8 cellular contexts compared by ENCODE assay signal in genomic region chr3:53842436-53843194, GRCh38. TPM values are rescaled to one million over a fixed set of nuclear protein-coding genes. Genes with fewer than 3 reads are reported as not detected.
DNase-seq lines count a peak whose midpoint lies in the region; ATAC-seq and TF ChIP-seq lines count a peak whose summit lies in the region.

No MANE protein-coding gene starts in this region.

- no peak; the same call in 1 of the 2 replicates for TF ChIP-seq CTCF in AG10803 (conservative IDR thresholded peaks at IDR 0.05; ENCODE audit: low read length)
- peak; percentile 41 for TF ChIP-seq CTCF in LNCAP (IDR thresholded peaks at IDR 0.05)
- peak; percentile 56 for TF ChIP-seq CTCF in liver (IDR thresholded peaks at IDR 0.05; ENCODE audit: low read depth, low read length, missing input control)

- H3K27me3 Mint-ChIP-seq in T-helper 2 cell treated with Interferon-gamma antibody and Interleukin-4, amounts not matched to agents 5 μg/mL and 100 μg/mL, for 36 hours (ENCODE audit: low read depth) = peaks cover 46% of the 10 kb centered on the region

- H3K27ac Mint-ChIP-seq in T-helper 2 cell treated with Interferon-gamma antibody and Interleukin-4, amounts not matched to agents 5 μg/mL and 100 μg/mL, for 36 hours = no peak overlapping the region

- TF ChIP-seq RAD21 in liver (IDR thresholded peaks at IDR 0.05) = peak; percentile 49 to 63

- H3K4me3 ChIP-seq in AG10803 (ENCODE audit: low read length) (no peak overlapping the region), liver (ENCODE audit: low read depth in 1 of 3, low read length in 3 of 3) (peak overlapping the region in 2 of 3 donors; percentile 12 to 19)

- no peak overlapping the region for H3K4me3 Mint-ChIP-seq in T-helper 2 cell treated with Interferon-gamma antibody and Interleukin-4, amounts not matched to agents 5 μg/mL and 100 μg/mL, for 36 hours

- H3K9ac ChIP-seq in liver (ENCODE audit: low read depth in 1 of 2, low read length in 2 of 2) = peak overlapping the region; percentile 69 to 92

- peak overlapping the region; percentile 98 to 99 for H3K27ac ChIP-seq in liver (ENCODE audit: low read depth in 1 of 2, low read length in 2 of 2)

- H3K27me3 ChIP-seq in liver (ENCODE audit: control insufficient read depth in 4 of 4, insufficient read depth in 4 of 4, low read length in 3 of 4) = no peaks in the 10 kb centered on the region

- peaks cover 2 to 52% (median 18%) of the 10 kb centered on the region in 4 donors for H3K4me1 ChIP-seq in liver (ENCODE audit: control insufficient read depth in 4 of 4, insufficient read depth in 4 of 4, low read length in 3 of 4)

- H3K9me3 ChIP-seq in liver (ENCODE audit: control insufficient read depth in 4 of 4, low read length in 3 of 4) = no peaks in the 10 kb centered on the region

- H3K4me1 Mint-ChIP-seq in T-helper 2 cell treated with Interferon-gamma antibody and Interleukin-4, amounts not matched to agents 5 μg/mL and 100 μg/mL, for 36 hours (ENCODE audit: low read depth) = peaks cover 15% of the 10 kb centered on the region

- WGBS in liver = 23% methylated on average over 12 of the region's 12 CpGs

- H3K36me3 ChIP-seq in liver (ENCODE audit: control insufficient read depth in 4 of 4, insufficient read depth in 3 of 4, low read depth in 1 of 4, low read length in 3 of 4) = peaks cover 2 to 17% (median 6%) of the 10 kb centered on the region in 4 donors

- peak; percentile 5 for DNase-seq in AG10803 (ENCODE audit: low read depth)
- peak; percentile 85 for DNase-seq in cerebellum (ENCODE audit: low spot score)
- DNase-seq in T-helper 2 cell treated with Interferon-gamma antibody and Interleukin-4, amounts not matched to agents 5 μg/mL and 100 μg/mL, for 36 hours (ENCODE audit: low spot score) = no peak
- no peak for DNase-seq in EL
- no peak for DNase-seq in stimulated activated CD4-positive, alpha-beta T cell treated with anti-CD3 and anti-CD28 coated beads, Interleukin-4, amount 100 ng/mL, for 1 hour

- no peaks in the 10 kb centered on the region for H3K9me3 Mint-ChIP-seq in T-helper 2 cell treated with Interferon-gamma antibody and Interleukin-4, amounts not matched to agents 5 μg/mL and 100 μg/mL, for 36 hours

- ATAC-seq in HG02610 (IDR thresholded peaks at IDR 0.05; ENCODE audit: unreplicated experiment) = no peak

- H3K36me3 Mint-ChIP-seq in T-helper 2 cell treated with Interferon-gamma antibody and Interleukin-4, amounts not matched to agents 5 μg/mL and 100 μg/mL, for 36 hours (ENCODE audit: low read depth) = peaks cover 3% of the 10 kb centered on the region

TF ChIP-seq in liver, 16 proteins besides CTCF, POLR2A, EP300 and RAD21:
- TF ChIP-seq ZBTB33 (IDR thresholded peaks at IDR 0.05) (peak; percentile 75), MAX (IDR thresholded peaks at IDR 0.05) (peak; percentile 85), FOXA2 (IDR thresholded peaks at IDR 0.05) (peak; percentile 97), RXRA (IDR thresholded peaks at IDR 0.05) (peak; percentile 60 to 82), YY1 (IDR thresholded peaks at IDR 0.05) (peak; percentile 92), TAF1 (conservative IDR thresholded peaks at IDR 0.05) (peak; percentile 56), GABPA (IDR thresholded peaks at IDR 0.05 in 1 of 2, conservative IDR thresholded peaks at IDR 0.05 in 1 of 2) (peak in 1 of 2 donors; percentile 40), FOXA1 (IDR thresholded peaks at IDR 0.05) (peak; percentile 97), SP1 (IDR thresholded peaks at IDR 0.05) (peak; percentile 96), REST (IDR thresholded peaks at IDR 0.05) (peak; percentile 93), JUND (IDR thresholded peaks at IDR 0.05) (peak; percentile 60 to 80), ATF3 (IDR thresholded peaks at IDR 0.05) (peak; percentile 62), EGR1 (IDR thresholded peaks at IDR 0.05; ENCODE audit: low read depth in 2 of 2) (peak; percentile 98 to 99), HNF4G (IDR thresholded peaks at IDR 0.05) (peak; percentile 64), NR2F2 (IDR thresholded peaks at IDR 0.05) (no peak), HNF4A (conservative IDR thresholded peaks at IDR 0.05) (peak; percentile 87 to 94)

RNA-seq across cellular contexts. Expression of gene CHDH, which starts 3.6 kb away (rescaled TPM):
- 4.5 TPM for total RNA-seq in cerebellum
- 10 to 100 TPM in 1 of 2 donors, 1 to 10 TPM in 1; 9.1 to 34.0 TPM for total RNA-seq in liver
- polyA plus RNA-seq in liver = 10 to 100 TPM; 10.7 to 31.6 TPM

RNA-seq across cellular contexts. Expression of gene IL17RB, which starts 3.8 kb away (rescaled TPM):
- total RNA-seq in cerebellum (14.2 TPM), liver (10 to 100 TPM; 11.8 to 14.6 TPM)
- 10 to 100 TPM; 17.0 to 21.6 TPM for polyA plus RNA-seq in liver

RNA-seq across cellular contexts. Expression of gene ACTR8, which starts 39.3 kb away (rescaled TPM):
- total RNA-seq in cerebellum (49.7 TPM), liver (10 to 100 TPM in 1 of 2 donors, 1 to 10 TPM in 1; 9.9 to 16.7 TPM)
- 1 to 10 TPM; 3.2 to 5.6 TPM for polyA plus RNA-seq in liver

RNA-seq across cellular contexts. Expression of gene SELENOK, which starts 49.0 kb away (rescaled TPM):
- total RNA-seq in cerebellum (52.4 TPM), liver (10 to 100 TPM; 24.9 to 37.7 TPM)
- 10 to 100 TPM; 40.0 to 80.2 TPM for polyA plus RNA-seq in liver

Comparison
In these comparisons a context has a peak if more than half of its experiments do, and no peak if none do; other contexts are left out.
1. DNase-seq: peak in AG10803 (single experiment) and cerebellum (single experiment); none in T-helper 2 cell treated with Interferon-gamma antibody and Interleukin-4, amounts not matched to agents 5 μg/mL and 100 μg/mL, for 36 hours (single experiment), EL (single experiment) and stimulated activated CD4-positive, alpha-beta T cell treated with anti-CD3 and anti-CD28 coated beads, Interleukin-4, amount 100 ng/mL, for 1 hour (single experiment).